Comparison of ENCODE assay signal across 8 cellular contexts in the genomic region with DNA sequence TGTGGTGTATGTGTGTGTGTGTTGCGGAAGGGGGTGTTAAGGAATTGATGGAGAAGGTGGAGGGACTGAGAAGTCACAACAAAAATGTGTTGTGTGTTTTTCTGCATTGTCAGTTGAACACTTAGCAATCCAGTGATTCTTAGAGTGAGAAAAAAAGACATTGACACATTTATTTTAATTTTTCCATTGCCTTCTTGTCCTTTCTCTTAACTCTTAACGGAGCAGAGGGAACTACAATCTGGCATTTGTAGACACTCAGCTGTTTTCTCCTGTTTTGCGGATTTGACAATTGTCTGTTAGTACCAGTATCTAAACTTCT. TPM values are rescaled to one million over a fixed set of nuclear protein-coding genes. Genes with fewer than 3 reads are reported as not detected.
DNase-seq lines count a peak whose midpoint lies in the region; ATAC-seq and TF ChIP-seq lines count a peak whose summit lies in the region.

No MANE protein-coding gene starts in this region.

- H3K27me3 ChIP-seq in dorsolateral prefrontal cortex = peaks cover 0 to 38% (median 7%) of the 10 kb centered on the region in 45 donors
- H3K27me3 ChIP-seq in naive thymus-derived CD4-positive, alpha-beta T cell (ENCODE audit: control insufficient read depth in 2 of 2, insufficient read depth in 2 of 2, low read length in 2 of 2) = peaks cover 0 to 29% of the 10 kb centered on the region in 2 donors

- peaks cover 0 to 4% (median 0%) of the 10 kb centered on the region in 5 donors for H3K36me3 Mint-ChIP-seq in naive thymus-derived CD4-positive, alpha-beta T cell

- TF ChIP-seq CTCF in AG10803 (conservative IDR thresholded peaks at IDR 0.05; ENCODE audit: low read length) (no peak), dorsolateral prefrontal cortex (IDR thresholded peaks at IDR 0.05 in 54 of 56, conservative IDR thresholded peaks at IDR 0.05 in 2 of 56; ENCODE audit: low read depth in 1 of 56, partially characterized antibody in 56 of 56) (no peak)

- POLR2A ChIA-PET in naive thymus-derived CD4-positive, alpha-beta T cell (lab: Charles Lee) = interaction anchor here (1.0 to 1.2 kb wide), 3 partner anchors 11 to 253 kb away, joined by 3 to 4 read pairs (median 3); a partner anchor contains a TSS

- peaks cover 4% of the 10 kb centered on the region in 2 donors for H3K4me1 ChIP-seq in naive thymus-derived CD4-positive, alpha-beta T cell (ENCODE audit: control insufficient read depth in 2 of 2, insufficient read depth in 2 of 2, low read length in 2 of 2)

- H3K36me3 ChIP-seq in KOPT-K1 (ENCODE audit: insufficient read depth, low read length) = no peaks in the 10 kb centered on the region
- H3K36me3 ChIP-seq in naive thymus-derived CD4-positive, alpha-beta T cell (ENCODE audit: control insufficient read depth in 2 of 3, insufficient read depth in 3 of 3, low read length in 3 of 3) = no peaks in the 10 kb centered on the region

- H3K27ac Mint-ChIP-seq in naive thymus-derived CD4-positive, alpha-beta T cell = peak overlapping the region; percentile 7 to 82 (median 72)

- H3K9me3 ChIP-seq in KOPT-K1 (ENCODE audit: insufficient read depth, low read length, poor library complexity, severe bottlenecking) = no peaks in the 10 kb centered on the region
- no peaks in the 10 kb centered on the region for H3K9me3 ChIP-seq in naive thymus-derived CD4-positive, alpha-beta T cell (ENCODE audit: control insufficient read depth in 2 of 3, low read length in 3 of 3)

- peaks cover 0 to 2% (median 0%) of the 10 kb centered on the region in 11 donors for H3K9me3 Mint-ChIP-seq in naive thymus-derived CD4-positive, alpha-beta T cell

- H3K4me3 ChIP-seq in AG10803 (ENCODE audit: low read length) (peak overlapping the region; percentile 86), dorsolateral prefrontal cortex (peak overlapping the region; percentile 58 to 92 (median 79))
- H3K4me3 ChIP-seq in naive thymus-derived CD4-positive, alpha-beta T cell (ENCODE audit: low read length) = peak overlapping the region; percentile 71

- CTCF ChIA-PET in naive thymus-derived CD4-positive, alpha-beta T cell (lab: Charles Lee) = interaction anchor here (1.6 kb wide), 1 partner anchor 22 kb away, joined by 4 read pairs; no protein-coding TSS in a partner anchor

- DNase-seq in AG10803 (ENCODE audit: low read depth) (no peak), dorsolateral prefrontal cortex (no peak), iPS-NIHi11 (ENCODE audit: low spot score) (no peak)
- DNase-seq in naive thymus-derived CD4-positive, alpha-beta T cell = no peak

- peak overlapping the region; percentile 89 for H3K27ac ChIP-seq in KOPT-K1 (ENCODE audit: low read depth, low read length, poor library complexity, severe bottlenecking)
- peak overlapping the region in 42 of 59 donors; percentile 52 to 95 (median 88) for H3K27ac ChIP-seq in dorsolateral prefrontal cortex
- H3K27ac ChIP-seq in naive thymus-derived CD4-positive, alpha-beta T cell (ENCODE audit: low read depth, low read length) = no peak overlapping the region

- intact Hi-C loops in dorsolateral prefrontal cortex (cut with DNase I) = loop anchor here (5.0 to 10.0 kb wide), 2 partner anchors 252 to 254 kb away; a partner anchor contains a TSS
- intact Hi-C loops in naive thymus-derived CD4-positive, alpha-beta T cell (cut with micrococcal nuclease) = loop anchor here (1.0 to 10.0 kb wide), 9 partner anchors 11 to 1032 kb away; a partner anchor contains a TSS

- H3K4me3 Mint-ChIP-seq in naive thymus-derived CD4-positive, alpha-beta T cell = peak overlapping the region; percentile 79 to 97 (median 91)

- peaks cover 9 to 19% (median 15%) of the 10 kb centered on the region in 7 donors for H3K4me1 Mint-ChIP-seq in naive thymus-derived CD4-positive, alpha-beta T cell

- ATAC-seq in naive thymus-derived CD4-positive, alpha-beta T cell = no peak
- ATAC-seq in GM19467 (IDR thresholded peaks at IDR 0.05; ENCODE audit: unreplicated experiment) (no peak), GM21619 (IDR thresholded peaks at IDR 0.05; ENCODE audit: unreplicated experiment) (no peak), HG03442 (IDR thresholded peaks at IDR 0.05; ENCODE audit: unreplicated experiment) (no peak)

- H3K27me3 Mint-ChIP-seq in naive thymus-derived CD4-positive, alpha-beta T cell = peaks cover 46 to 69% (median 55%) of the 10 kb centered on the region in 5 donors

RNA-seq across cellular contexts. Expression of a gene that starts 0.7 kb away (rescaled TPM):
- 1 to 10 TPM in 108 of 120 experiments, not detected in 12; 1.1 to 8.0 (median 3.0) TPM for total RNA-seq in dorsolateral prefrontal cortex
- total RNA-seq in naive thymus-derived CD4-positive, alpha-beta T cell = not detected
- 1 to 10 TPM in 1 of 2 donors, not detected in 1; 1.6 TPM for polyA plus RNA-seq in naive thymus-derived CD4-positive, alpha-beta T cell

RNA-seq across cellular contexts. Expression of a gene that starts 14.0 kb away (rescaled TPM):
- total RNA-seq in dorsolateral prefrontal cortex = 1 to 10 TPM in 1 of 120 experiments, under 1 TPM in 16, not detected in 103; 0.07 to 3.7 (median 0.34) TPM
- not detected for total RNA-seq in naive thymus-derived CD4-positive, alpha-beta T cell
- not detected for polyA plus RNA-seq in naive thymus-derived CD4-positive, alpha-beta T cell
